23 cellular contexts compared by ENCODE assay signal in the genomic region with DNA sequence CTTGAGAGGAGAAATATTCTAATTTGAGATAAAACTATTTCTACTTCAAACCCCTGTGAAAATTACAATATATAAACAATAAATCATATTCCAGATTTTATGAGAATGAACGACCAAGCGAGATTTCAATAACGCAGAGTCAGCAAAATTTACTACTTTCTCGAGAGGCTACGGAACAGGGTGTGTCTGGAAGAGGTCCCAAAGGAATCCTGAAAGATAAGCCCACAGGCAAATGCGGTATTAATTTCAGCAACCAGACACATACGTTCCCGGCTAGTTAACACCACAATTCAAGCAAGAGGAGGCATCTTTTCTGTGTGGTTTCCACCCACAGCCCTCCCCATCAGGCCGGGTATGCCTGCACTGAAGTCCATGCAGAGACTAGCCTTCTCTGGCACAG. TPM values are rescaled to one million over a fixed set of nuclear protein-coding genes. Genes with fewer than 3 reads are reported as not detected.
"Had no signal": no experiment of that assay in that cellular context is flagged by ENCODE, and none has a peak within 500 bp of the region (broad histone marks: within the 10 kb centered on the region; RNA-seq: fewer than 3 reads in every experiment).

No MANE protein-coding gene starts in this region.

- ATAC-seq: activated CD8-positive, alpha-beta T cell treated with anti-CD3 and anti-CD28 coated beads for 36 hours; activated naive CD8-positive, alpha-beta T cell treated with anti-CD3 and anti-CD28 coated beads, Interleukin-2, amount 50 U/mL, for 24 hours; natural killer cell; stimulated activated naive B cell treated with anti-CD40 and anti-IgM and Interleukin-4, amounts not matched to agents 10 μg/mL and 1 μg/mL and 100 μg/mL, for 72 hours; upper lobe of right lung had no signal

- H3K9ac ChIP-seq: neural progenitor cell, parathyroid adenoma had no signal

- H3K27ac ChIP-seq: esophagus muscularis mucosa, neural progenitor cell, parathyroid adenoma, psoas muscle, stomach, thyroid gland, upper lobe of right lung had no signal

- FAIRE-seq: bronchial epithelial cell had no signal

- H3K9me3 ChIP-seq: esophagus muscularis mucosa, psoas muscle, stomach, thyroid gland, upper lobe of right lung had no signal

- H3K27me3 ChIP-seq: esophagus muscularis mucosa, neural progenitor cell, stomach, thyroid gland, upper lobe of right lung had no signal

- H3K4me1 ChIP-seq: psoas muscle, thyroid gland, upper lobe of right lung had no signal

- H2AFZ ChIP-seq: neural progenitor cell, parathyroid adenoma had no signal

- DNase-seq: activated B cell treated with CpG ODN at 0.5 μM for 24 hours; activated CD4-positive, alpha-beta T cell treated with anti-CD3 and anti-CD28 coated beads, Interleukin-2, amount 50 U/mL, for 1 hour; activated CD8-positive, alpha-beta T cell treated with anti-CD3 and anti-CD28 coated beads for 36 hours; activated naive CD8-positive, alpha-beta T cell treated with anti-CD3 and anti-CD28 coated beads, Interleukin-2, amount 50 U/mL, for 24 hours; activated T-cell treated with anti-CD3 and anti-CD28 coated beads, Interleukin-2, amount 50 U/mL, for 48 hours; anterior cingulate cortex; dermis blood vessel endothelial cell; effector CD4-positive, alpha-beta T cell; mammary epithelial cell; natural killer cell; occipital lobe; psoas muscle; stimulated activated CD4-positive, alpha-beta T cell treated with anti-CD3 and anti-CD28 coated beads, Interleukin-15, amount 100 ng/mL, for 24 hours; stimulated activated CD4-positive, alpha-beta T cell treated with anti-CD3 and anti-CD28 coated beads, Interleukin-2, amount 100 ng/mL, for 24 hours; stimulated activated naive B cell treated with anti-CD40 and anti-IgM and Interleukin-4, amounts not matched to agents 10 μg/mL and 1 μg/mL and 100 μg/mL, for 72 hours; stomach; thyroid gland; upper lobe of right lung had no signal

- H3K4me2 ChIP-seq: neural progenitor cell had no signal

- H3K4me3 ChIP-seq: esophagus muscularis mucosa, neural progenitor cell, psoas muscle, stomach, thyroid gland, upper lobe of right lung had no signal

- H3K36me3 ChIP-seq: neural progenitor cell, upper lobe of right lung had no signal

RNA-seq across cellular contexts. Expression of a gene that starts 26.4 kb away (rescaled TPM):
- total RNA-seq: activated B cell treated with CpG ODN at 0.5 μM for 24 hours; activated CD8-positive, alpha-beta T cell treated with anti-CD3 and anti-CD28 coated beads for 36 hours; activated T-helper 2 cell treated with anti-CD3 and anti-CD28 coated beads, Interferon-gamma antibody, Interleukin-2, Interleukin-4, amounts not matched to agents 10 μg/mL and 5 μg/mL and 100 μg/mL, durations not matched to agents 14 hours and 24 hours and 36 hours had no signal
